Comparison of ENCODE assay signal across 1 cellular context in the genomic region with DNA sequence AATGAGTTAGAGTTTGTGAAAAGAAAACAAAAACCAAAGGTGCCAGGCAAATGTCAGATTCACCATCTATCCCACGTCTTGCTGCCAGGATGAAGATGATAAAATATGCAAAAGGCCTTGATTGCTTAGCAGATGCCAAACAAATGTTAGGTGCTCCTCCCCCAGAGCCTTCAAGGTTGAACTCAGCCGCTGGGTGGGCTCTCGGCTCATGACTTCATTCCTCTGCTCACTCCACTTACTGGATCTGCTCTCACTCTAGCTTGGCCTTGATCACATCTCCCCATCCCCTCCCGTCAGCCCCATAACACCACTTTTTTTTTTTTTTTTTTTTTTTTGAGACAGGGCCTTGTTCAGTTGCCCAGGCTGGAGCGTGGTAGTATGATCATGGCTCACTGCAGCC.
TF ChIP-seq lines count a peak whose summit lies in the region.

No MANE protein-coding gene starts in this region.

TF ChIP-seq in H1, 55 proteins besides CTCF, POLR2A, EP300 and RAD21 (continued from another document):
- TF ChIP-seq PHF8 (conservative IDR thresholded peaks at IDR 0.05; ENCODE audit: low read depth, low read length) (no peak), CTBP2 (IDR thresholded peaks at IDR 0.05; ENCODE audit: borderline replicate concordance, insufficient read depth, insufficient read length, low read length) (no peak), SRF (IDR thresholded peaks at IDR 0.05; ENCODE audit: low read depth, low read length) (no peak)
TF ChIP-seq in H1: peak in this region for 0.
